Comparison of ENCODE assay signal across 24 cellular contexts in genomic region chr2:78162202-78162601, GRCh38.
"Had no signal": no experiment of that assay in that cellular context is flagged by ENCODE, and none has a peak within 500 bp of the region (broad histone marks: within the 10 kb centered on the region; RNA-seq: fewer than 3 reads in every experiment).

No MANE protein-coding gene starts in this region.

- H3K27me3 ChIP-seq: dorsolateral prefrontal cortex, esophagus muscularis mucosa, foreskin keratinocyte, gastroesophageal sphincter, heart left ventricle, left lung had no signal

- FAIRE-seq: colon, endothelial cell of umbilical vein, frontal cortex, islet of Langerhans, keratinocyte had no signal

- H3K4me3 ChIP-seq: coronary artery, dorsolateral prefrontal cortex, esophagus muscularis mucosa, gastroesophageal sphincter, heart left ventricle, hepatocyte, left lung, lower lobe of right lung, mucosa of descending colon had no signal

- H3K4me1 ChIP-seq: esophagus muscularis mucosa, foreskin keratinocyte, gastroesophageal sphincter, heart left ventricle, left lung, lower lobe of right lung had no signal

- H3K36me3 ChIP-seq: esophagus muscularis mucosa, gastroesophageal sphincter, heart left ventricle, left lung, lower lobe of right lung had no signal

- H3K4me2 ChIP-seq: hepatocyte had no signal

- H3K79me2 ChIP-seq: hepatocyte had no signal

- DNase-seq: dermis blood vessel endothelial cell; dorsolateral prefrontal cortex; effector CD4-positive, alpha-beta T cell; effector memory CD4-positive, alpha-beta T cell; foreskin keratinocyte; heart left ventricle; hypothalamus; immature natural killer cell; left cardiac atrium; left lung; left ventricle myocardium superior; lower lobe of right lung; mesenchymal stem cell; mucosa of descending colon; naive B cell had no signal

- H3K27ac ChIP-seq: coronary artery, dorsolateral prefrontal cortex, esophagus muscularis mucosa, foreskin keratinocyte, gastroesophageal sphincter, heart left ventricle, hepatocyte, left lung, lower lobe of right lung had no signal

- H3K9me3 ChIP-seq: gastroesophageal sphincter, heart left ventricle, left lung, lower lobe of right lung, mucosa of descending colon had no signal

- ATAC-seq: foreskin keratinocyte, gastroesophageal sphincter, heart left ventricle, left cardiac atrium, left lung, left ventricle myocardium superior, lower lobe of right lung, mucosa of descending colon had no signal

- H2AFZ ChIP-seq: hepatocyte had no signal
